ENCODE assay signal across 1 cellular context in the genomic region with DNA sequence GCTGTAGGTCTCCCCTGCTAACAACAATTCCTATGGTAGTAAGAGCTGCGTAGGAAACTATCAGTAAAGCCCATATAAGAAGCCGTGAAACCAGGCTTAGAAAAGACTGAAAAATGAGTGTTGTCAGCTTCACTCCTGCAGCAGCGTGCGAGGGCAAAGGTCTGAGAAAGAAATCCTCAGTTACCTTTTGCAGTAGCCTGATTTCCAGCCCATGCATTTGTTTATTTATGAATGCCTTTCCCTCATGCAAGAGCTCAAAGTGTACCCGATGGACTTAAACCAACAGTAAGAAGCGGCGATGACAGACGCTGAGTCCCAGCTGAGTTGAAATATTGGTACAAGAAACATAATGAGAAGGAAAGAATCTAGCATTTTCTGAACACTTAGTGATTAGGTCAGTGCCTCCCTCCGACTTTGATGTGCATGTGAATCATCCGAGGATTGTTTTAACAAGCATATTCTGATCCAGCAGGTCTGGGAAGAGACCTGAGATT.
TF ChIP-seq lines count a peak whose summit lies in the region.

No MANE protein-coding gene starts in this region.

TF ChIP-seq in HepG2, 621 proteins besides CTCF, POLR2A, EP300 and RAD21 (continued from another document and continues in another):
- TF ChIP-seq, protein P1, sequence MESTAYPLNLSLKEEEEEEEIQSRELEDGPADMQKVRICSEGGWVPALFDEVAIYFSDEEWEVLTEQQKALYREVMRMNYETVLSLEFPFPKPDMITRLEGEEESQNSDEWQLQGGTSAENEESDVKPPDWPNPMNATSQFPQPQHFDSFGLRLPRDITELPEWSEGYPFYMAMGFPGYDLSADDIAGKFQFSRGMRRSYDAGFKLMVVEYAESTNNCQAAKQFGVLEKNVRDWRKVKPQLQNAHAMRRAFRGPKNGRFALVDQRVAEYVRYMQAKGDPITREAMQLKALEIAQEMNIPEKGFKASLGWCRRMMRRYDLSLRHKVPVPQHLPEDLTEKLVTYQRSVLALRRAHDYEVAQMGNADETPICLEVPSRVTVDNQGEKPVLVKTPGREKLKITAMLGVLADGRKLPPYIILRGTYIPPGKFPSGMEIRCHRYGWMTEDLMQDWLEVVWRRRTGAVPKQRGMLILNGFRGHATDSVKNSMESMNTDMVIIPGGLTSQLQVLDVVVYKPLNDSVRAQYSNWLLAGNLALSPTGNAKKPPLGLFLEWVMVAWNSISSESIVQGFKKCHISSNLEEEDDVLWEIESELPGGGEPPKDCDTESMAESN (CRISPR knock-in tag; conservative IDR thresholded peaks at IDR 0.05), result 0 out of 2 replicates have a peak, but pooled peaks have one; percentile 45
- TF ChIP-seq, protein P2, sequence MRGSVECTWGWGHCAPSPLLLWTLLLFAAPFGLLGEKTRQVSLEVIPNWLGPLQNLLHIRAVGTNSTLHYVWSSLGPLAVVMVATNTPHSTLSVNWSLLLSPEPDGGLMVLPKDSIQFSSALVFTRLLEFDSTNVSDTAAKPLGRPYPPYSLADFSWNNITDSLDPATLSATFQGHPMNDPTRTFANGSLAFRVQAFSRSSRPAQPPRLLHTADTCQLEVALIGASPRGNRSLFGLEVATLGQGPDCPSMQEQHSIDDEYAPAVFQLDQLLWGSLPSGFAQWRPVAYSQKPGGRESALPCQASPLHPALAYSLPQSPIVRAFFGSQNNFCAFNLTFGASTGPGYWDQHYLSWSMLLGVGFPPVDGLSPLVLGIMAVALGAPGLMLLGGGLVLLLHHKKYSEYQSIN (CRISPR knock-in tag; IDR thresholded peaks at IDR 0.05; ENCODE audit: borderline replicate concordance), result no peak
- TF ChIP-seq, protein P3, sequence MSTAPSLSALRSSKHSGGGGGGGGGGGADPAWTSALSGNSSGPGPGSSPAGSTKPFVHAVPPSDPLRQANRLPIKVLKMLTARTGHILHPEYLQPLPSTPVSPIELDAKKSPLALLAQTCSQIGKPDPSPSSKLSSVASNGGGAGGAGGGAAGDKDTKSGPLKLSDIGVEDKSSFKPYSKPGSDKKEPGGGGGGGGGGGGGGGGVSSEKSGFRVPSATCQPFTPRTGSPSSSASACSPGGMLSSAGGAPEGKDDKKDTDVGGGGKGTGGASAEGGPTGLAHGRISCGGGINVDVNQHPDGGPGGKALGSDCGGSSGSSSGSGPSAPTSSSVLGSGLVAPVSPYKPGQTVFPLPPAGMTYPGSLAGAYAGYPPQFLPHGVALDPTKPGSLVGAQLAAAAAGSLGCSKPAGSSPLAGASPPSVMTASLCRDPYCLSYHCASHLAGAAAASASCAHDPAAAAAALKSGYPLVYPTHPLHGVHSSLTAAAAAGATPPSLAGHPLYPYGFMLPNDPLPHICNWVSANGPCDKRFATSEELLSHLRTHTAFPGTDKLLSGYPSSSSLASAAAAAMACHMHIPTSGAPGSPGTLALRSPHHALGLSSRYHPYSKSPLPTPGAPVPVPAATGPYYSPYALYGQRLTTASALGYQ (CRISPR knock-in tag; IDR thresholded peaks at IDR 0.05), result no peak
- TF ChIP-seq KLF9 (CRISPR knock-in tag; IDR thresholded peaks at IDR 0.05; ENCODE audit: low read depth) (no peak), CBFB (CRISPR knock-in tag; IDR thresholded peaks at IDR 0.05) (0 out of 2 replicates have a peak, but pooled peaks have one; percentile 41), ZNF550 (CRISPR knock-in tag; IDR thresholded peaks at IDR 0.05; ENCODE audit: borderline replicate concordance) (no peak), CAMTA2 (CRISPR knock-in tag; IDR thresholded peaks at IDR 0.05; ENCODE audit: borderline replicate concordance) (no peak), SIN3A (IDR thresholded peaks at IDR 0.05; ENCODE audit: borderline replicate concordance, low read depth, low read length) (peak; percentile 60; the same call in 1 of the 2 replicates), JARID2 (CRISPR knock-in tag; IDR thresholded peaks at IDR 0.05; ENCODE audit: insufficient replicate concordance) (no peak), ZFYVE20 (CRISPR knock-in tag; IDR thresholded peaks at IDR 0.05; ENCODE audit: borderline replicate concordance, low read depth) (no peak), SAFB2 (CRISPR knock-in tag; IDR thresholded peaks at IDR 0.05; ENCODE audit: borderline replicate concordance, low read depth) (no peak), ZNF33B (CRISPR knock-in tag; IDR thresholded peaks at IDR 0.05) (peak; percentile 42; the same call in 1 of the 2 replicates), GTF2F1 (IDR thresholded peaks at IDR 0.05; ENCODE audit: low read length) (no peak), FOSL2 (CRISPR knock-in tag; IDR thresholded peaks at IDR 0.05) (peak; percentile 86), KDM5B (CRISPR knock-in tag; IDR thresholded peaks at IDR 0.05; ENCODE audit: borderline replicate concordance) (no peak), HOXA3 (CRISPR knock-in tag; IDR thresholded peaks at IDR 0.05) (peak; percentile 73), SMARCE1 (IDR thresholded peaks at IDR 0.05; ENCODE audit: borderline replicate concordance) (no peak), FOXK1 (CRISPR knock-in tag; IDR thresholded peaks at IDR 0.05; ENCODE audit: borderline replicate concordance, low read depth) (peak; percentile 63; the same call in 1 of the 2 replicates), BHLHE40 (IDR thresholded peaks at IDR 0.05; ENCODE audit: low read length) (peak; percentile 35; the same call in 1 of the 2 replicates), TRIM24 (CRISPR knock-in tag; IDR thresholded peaks at IDR 0.05) (no peak), ZIK1 (CRISPR knock-in tag; IDR thresholded peaks at IDR 0.05; ENCODE audit: borderline replicate concordance, low read depth) (no peak), NFYC (CRISPR knock-in tag; IDR thresholded peaks at IDR 0.05) (no peak), ZNF460 (CRISPR knock-in tag; IDR thresholded peaks at IDR 0.05; ENCODE audit: borderline replicate concordance) (no peak), NR2F2 (IDR thresholded peaks at IDR 0.05; ENCODE audit: borderline replicate concordance, low read depth) (peak; percentile 35; the same call in 1 of the 2 replicates), ZNF431 (CRISPR knock-in tag; IDR thresholded peaks at IDR 0.05; ENCODE audit: borderline replicate concordance, low read depth) (no peak), SAP130 (CRISPR knock-in tag; IDR thresholded peaks at IDR 0.05; ENCODE audit: low read depth) (peak; percentile 88), ZBTB1 (CRISPR knock-in tag; IDR thresholded peaks at IDR 0.05; ENCODE audit: borderline replicate concordance) (no peak)
- TF ChIP-seq, protein P4, sequence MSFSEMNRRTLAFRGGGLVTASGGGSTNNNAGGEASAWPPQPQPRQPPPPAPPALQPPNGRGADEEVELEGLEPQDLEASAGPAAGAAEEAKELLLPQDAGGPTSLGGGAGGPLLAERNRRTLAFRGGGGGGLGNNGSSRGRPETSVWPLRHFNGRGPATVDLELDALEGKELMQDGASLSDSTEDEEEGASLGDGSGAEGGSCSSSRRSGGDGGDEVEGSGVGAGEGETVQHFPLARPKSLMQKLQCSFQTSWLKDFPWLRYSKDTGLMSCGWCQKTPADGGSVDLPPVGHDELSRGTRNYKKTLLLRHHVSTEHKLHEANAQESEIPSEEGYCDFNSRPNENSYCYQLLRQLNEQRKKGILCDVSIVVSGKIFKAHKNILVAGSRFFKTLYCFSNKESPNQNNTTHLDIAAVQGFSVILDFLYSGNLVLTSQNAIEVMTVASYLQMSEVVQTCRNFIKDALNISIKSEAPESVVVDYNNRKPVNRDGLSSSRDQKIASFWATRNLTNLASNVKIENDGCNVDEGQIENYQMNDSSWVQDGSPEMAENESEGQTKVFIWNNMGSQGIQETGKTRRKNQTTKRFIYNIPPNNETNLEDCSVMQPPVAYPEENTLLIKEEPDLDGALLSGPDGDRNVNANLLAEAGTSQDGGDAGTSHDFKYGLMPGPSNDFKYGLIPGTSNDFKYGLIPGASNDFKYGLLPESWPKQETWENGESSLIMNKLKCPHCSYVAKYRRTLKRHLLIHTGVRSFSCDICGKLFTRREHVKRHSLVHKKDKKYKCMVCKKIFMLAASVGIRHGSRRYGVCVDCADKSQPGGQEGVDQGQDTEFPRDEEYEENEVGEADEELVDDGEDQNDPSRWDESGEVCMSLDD (CRISPR knock-in tag; IDR thresholded peaks at IDR 0.05; ENCODE audit: borderline replicate concordance), result no peak
- TF ChIP-seq, protein P5, sequence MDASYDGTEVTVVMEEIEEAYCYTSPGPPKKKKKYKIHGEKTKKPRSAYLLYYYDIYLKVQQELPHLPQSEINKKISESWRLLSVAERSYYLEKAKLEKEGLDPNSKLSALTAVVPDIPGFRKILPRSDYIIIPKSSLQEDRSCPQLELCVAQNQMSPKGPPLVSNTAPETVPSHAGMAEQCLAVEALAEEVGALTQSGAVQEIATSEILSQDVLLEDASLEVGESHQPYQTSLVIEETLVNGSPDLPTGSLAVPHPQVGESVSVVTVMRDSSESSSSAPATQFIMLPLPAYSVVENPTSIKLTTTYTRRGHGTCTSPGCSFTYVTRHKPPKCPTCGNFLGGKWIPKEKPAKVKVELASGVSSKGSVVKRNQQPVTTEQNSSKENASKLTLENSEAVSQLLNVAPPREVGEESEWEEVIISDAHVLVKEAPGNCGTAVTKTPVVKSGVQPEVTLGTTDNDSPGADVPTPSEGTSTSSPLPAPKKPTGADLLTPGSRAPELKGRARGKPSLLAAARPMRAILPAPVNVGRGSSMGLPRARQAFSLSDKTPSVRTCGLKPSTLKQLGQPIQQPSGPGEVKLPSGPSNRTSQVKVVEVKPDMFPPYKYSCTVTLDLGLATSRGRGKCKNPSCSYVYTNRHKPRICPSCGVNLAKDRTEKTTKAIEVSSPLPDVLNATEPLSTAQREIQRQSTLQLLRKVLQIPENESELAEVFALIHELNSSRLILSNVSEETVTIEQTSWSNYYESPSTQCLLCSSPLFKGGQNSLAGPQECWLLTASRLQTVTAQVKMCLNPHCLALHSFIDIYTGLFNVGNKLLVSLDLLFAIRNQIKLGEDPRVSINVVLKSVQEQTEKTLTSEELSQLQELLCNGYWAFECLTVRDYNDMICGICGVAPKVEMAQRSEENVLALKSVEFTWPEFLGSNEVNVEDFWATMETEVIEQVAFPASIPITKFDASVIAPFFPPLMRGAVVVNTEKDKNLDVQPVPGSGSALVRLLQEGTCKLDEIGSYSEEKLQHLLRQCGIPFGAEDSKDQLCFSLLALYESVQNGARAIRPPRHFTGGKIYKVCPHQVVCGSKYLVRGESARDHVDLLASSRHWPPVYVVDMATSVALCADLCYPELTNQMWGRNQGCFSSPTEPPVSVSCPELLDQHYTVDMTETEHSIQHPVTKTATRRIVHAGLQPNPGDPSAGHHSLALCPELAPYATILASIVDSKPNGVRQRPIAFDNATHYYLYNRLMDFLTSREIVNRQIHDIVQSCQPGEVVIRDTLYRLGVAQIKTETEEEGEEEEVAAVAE (CRISPR knock-in tag; IDR thresholded peaks at IDR 0.05; ENCODE audit: borderline replicate concordance), result no peak
- TF ChIP-seq, protein P6, sequence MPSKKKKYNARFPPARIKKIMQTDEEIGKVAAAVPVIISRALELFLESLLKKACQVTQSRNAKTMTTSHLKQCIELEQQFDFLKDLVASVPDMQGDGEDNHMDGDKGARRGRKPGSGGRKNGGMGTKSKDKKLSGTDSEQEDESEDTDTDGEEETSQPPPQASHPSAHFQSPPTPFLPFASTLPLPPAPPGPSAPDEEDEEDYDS (CRISPR knock-in tag; IDR thresholded peaks at IDR 0.05), result no peak; the same call in 1 of the 2 replicates
- TF ChIP-seq, protein P7, sequence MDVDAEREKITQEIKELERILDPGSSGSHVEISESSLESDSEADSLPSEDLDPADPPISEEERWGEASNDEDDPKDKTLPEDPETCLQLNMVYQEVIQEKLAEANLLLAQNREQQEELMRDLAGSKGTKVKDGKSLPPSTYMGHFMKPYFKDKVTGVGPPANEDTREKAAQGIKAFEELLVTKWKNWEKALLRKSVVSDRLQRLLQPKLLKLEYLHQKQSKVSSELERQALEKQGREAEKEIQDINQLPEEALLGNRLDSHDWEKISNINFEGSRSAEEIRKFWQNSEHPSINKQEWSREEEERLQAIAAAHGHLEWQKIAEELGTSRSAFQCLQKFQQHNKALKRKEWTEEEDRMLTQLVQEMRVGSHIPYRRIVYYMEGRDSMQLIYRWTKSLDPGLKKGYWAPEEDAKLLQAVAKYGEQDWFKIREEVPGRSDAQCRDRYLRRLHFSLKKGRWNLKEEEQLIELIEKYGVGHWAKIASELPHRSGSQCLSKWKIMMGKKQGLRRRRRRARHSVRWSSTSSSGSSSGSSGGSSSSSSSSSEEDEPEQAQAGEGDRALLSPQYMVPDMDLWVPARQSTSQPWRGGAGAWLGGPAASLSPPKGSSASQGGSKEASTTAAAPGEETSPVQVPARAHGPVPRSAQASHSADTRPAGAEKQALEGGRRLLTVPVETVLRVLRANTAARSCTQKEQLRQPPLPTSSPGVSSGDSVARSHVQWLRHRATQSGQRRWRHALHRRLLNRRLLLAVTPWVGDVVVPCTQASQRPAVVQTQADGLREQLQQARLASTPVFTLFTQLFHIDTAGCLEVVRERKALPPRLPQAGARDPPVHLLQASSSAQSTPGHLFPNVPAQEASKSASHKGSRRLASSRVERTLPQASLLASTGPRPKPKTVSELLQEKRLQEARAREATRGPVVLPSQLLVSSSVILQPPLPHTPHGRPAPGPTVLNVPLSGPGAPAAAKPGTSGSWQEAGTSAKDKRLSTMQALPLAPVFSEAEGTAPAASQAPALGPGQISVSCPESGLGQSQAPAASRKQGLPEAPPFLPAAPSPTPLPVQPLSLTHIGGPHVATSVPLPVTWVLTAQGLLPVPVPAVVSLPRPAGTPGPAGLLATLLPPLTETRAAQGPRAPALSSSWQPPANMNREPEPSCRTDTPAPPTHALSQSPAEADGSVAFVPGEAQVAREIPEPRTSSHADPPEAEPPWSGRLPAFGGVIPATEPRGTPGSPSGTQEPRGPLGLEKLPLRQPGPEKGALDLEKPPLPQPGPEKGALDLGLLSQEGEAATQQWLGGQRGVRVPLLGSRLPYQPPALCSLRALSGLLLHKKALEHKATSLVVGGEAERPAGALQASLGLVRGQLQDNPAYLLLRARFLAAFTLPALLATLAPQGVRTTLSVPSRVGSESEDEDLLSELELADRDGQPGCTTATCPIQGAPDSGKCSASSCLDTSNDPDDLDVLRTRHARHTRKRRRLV (CRISPR knock-in tag; IDR thresholded peaks at IDR 0.05), result no peak
- TF ChIP-seq, protein P8, sequence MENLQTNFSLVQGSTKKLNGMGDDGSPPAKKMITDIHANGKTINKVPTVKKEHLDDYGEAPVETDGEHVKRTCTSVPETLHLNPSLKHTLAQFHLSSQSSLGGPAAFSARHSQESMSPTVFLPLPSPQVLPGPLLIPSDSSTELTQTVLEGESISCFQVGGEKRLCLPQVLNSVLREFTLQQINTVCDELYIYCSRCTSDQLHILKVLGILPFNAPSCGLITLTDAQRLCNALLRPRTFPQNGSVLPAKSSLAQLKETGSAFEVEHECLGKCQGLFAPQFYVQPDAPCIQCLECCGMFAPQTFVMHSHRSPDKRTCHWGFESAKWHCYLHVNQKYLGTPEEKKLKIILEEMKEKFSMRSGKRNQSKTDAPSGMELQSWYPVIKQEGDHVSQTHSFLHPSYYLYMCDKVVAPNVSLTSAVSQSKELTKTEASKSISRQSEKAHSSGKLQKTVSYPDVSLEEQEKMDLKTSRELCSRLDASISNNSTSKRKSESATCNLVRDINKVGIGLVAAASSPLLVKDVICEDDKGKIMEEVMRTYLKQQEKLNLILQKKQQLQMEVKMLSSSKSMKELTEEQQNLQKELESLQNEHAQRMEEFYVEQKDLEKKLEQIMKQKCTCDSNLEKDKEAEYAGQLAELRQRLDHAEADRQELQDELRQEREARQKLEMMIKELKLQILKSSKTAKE (CRISPR knock-in tag; IDR thresholded peaks at IDR 0.05; ENCODE audit: borderline replicate concordance), result no peak
- TF ChIP-seq, protein P9, sequence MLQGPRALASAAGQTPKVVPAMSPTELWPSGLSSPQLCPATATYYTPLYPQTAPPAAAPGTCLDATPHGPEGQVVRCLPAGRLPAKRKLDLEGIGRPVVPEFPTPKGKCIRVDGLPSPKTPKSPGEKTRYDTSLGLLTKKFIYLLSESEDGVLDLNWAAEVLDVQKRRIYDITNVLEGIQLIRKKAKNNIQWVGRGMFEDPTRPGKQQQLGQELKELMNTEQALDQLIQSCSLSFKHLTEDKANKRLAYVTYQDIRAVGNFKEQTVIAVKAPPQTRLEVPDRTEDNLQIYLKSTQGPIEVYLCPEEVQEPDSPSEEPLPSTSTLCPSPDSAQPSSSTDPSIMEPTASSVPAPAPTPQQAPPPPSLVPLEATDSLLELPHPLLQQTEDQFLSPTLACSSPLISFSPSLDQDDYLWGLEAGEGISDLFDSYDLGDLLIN (CRISPR knock-in tag; IDR thresholded peaks at IDR 0.05; ENCODE audit: borderline replicate concordance), result no peak
